Comparison of ENCODE assay signal across 27 cellular contexts in the genomic region with DNA sequence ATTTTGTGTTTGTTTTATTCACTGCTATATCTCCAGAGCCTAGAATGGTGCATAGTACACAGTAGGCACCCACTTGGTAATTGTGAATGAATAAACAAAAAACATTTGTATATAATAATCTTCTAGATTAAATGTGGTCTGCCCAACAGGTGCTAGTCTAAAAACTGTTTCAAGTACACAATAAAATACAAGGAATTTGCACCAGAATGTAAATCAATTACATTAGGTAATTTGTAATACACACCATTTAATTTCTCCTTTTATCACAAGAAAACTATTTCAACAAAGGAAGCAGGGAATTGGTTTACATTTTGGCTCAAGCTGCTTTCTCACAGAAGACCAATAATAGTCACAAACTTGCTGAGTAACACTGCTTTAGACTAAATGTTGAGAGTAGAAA. TPM values are rescaled to one million over a fixed set of nuclear protein-coding genes. Genes with fewer than 3 reads are reported as not detected.
"Had no signal": no experiment of that assay in that cellular context is flagged by ENCODE, and none has a peak within 500 bp of the region (broad histone marks: within the 10 kb centered on the region; RNA-seq: fewer than 3 reads in every experiment).

No MANE protein-coding gene starts in this region.

- DNase-seq: activated CD4-positive, alpha-beta T cell treated with anti-CD3 and anti-CD28 coated beads for 36 hours; activated CD4-positive, alpha-beta T cell treated with anti-CD3 and anti-CD28 coated beads, Interleukin-2, amount 50 U/mL, for 48 hours; activated naive CD4-positive, alpha-beta T cell treated with Interleukin-2 at 50 U/mL for 16 hours; activated naive CD8-positive, alpha-beta T cell treated with anti-CD3 and anti-CD28 coated beads, Interleukin-2, amount 50 U/mL, for 24 hours; activated T-cell treated with anti-CD3 and anti-CD28 coated beads, Interleukin-2, amount 50 U/mL, for 48 hours; anterior cingulate cortex; brain microvascular endothelial cell; caudate nucleus; foreskin melanocyte; lower lobe of right lung; mesendoderm; mucosa of descending colon; naive B cell; nucleus accumbens; right cardiac atrium; stimulated activated CD4-positive, alpha-beta T cell treated with anti-CD3 and anti-CD28 coated beads, Interleukin-1b, Interleukin-23, amount 100 ng/mL, for 48 hours; stimulated activated naive CD8-positive, alpha-beta T cell treated with anti-CD3 and anti-CD28 coated beads, Interleukin-15, amount 100 ng/mL, for 72 hours; T-helper 9 cell; tibial artery; uterus had no signal

- H3K4me1 Mint-ChIP-seq: naive B cell had no signal

- ATAC-seq: activated CD4-positive, alpha-beta T cell treated with anti-CD3 and anti-CD28 coated beads for 36 hours; activated naive CD8-positive, alpha-beta T cell treated with anti-CD3 and anti-CD28 coated beads, Interleukin-2, amount 50 U/mL, for 24 hours; left lobe of liver; lower lobe of right lung; mucosa of descending colon; right cardiac atrium; stimulated activated naive CD8-positive, alpha-beta T cell treated with anti-CD3 and anti-CD28 coated beads, Interleukin-15, amount 100 ng/mL, for 72 hours; WTC11 had no signal

- H3K9me3 ChIP-seq: lower lobe of right lung, mucosa of descending colon, tibial artery, uterus had no signal

- H3K27ac ChIP-seq: brain microvascular endothelial cell, coronary artery, epithelial cell of prostate, lower lobe of right lung, parathyroid adenoma, skin epidermis, tibial artery, uterus had no signal

- H3K36me3 Mint-ChIP-seq: WTC11 had no signal

- H3K9me3 Mint-ChIP-seq: activated naive CD8-positive, alpha-beta T cell treated with anti-CD3 and anti-CD28 coated beads, Interleukin-2, amount 50 U/mL, for 24 hours; naive B cell; stimulated activated naive CD8-positive, alpha-beta T cell treated with anti-CD3 and anti-CD28 coated beads, Interleukin-15, amount 100 ng/mL, for 72 hours; WTC11 had no signal

- H3K27me3 Mint-ChIP-seq: activated CD4-positive, alpha-beta T cell treated with anti-CD3 and anti-CD28 coated beads for 36 hours; activated naive CD8-positive, alpha-beta T cell treated with anti-CD3 and anti-CD28 coated beads, Interleukin-2, amount 50 U/mL, for 24 hours; naive B cell; stimulated activated naive CD8-positive, alpha-beta T cell treated with anti-CD3 and anti-CD28 coated beads, Interleukin-15, amount 100 ng/mL, for 72 hours had no signal

- H3K4me3 ChIP-seq: coronary artery, lower lobe of right lung, mucosa of descending colon, skin epidermis, tibial artery, uterus had no signal

- H3K27ac Mint-ChIP-seq: activated CD4-positive, alpha-beta T cell treated with anti-CD3 and anti-CD28 coated beads for 36 hours; activated naive CD8-positive, alpha-beta T cell treated with anti-CD3 and anti-CD28 coated beads, Interleukin-2, amount 50 U/mL, for 24 hours; naive B cell; stimulated activated naive CD8-positive, alpha-beta T cell treated with anti-CD3 and anti-CD28 coated beads, Interleukin-15, amount 100 ng/mL, for 72 hours; WTC11 had no signal

- H3K36me3 ChIP-seq: brain microvascular endothelial cell, lower lobe of right lung, tibial artery, uterus had no signal

- H3K4me3 Mint-ChIP-seq: activated CD4-positive, alpha-beta T cell treated with anti-CD3 and anti-CD28 coated beads for 36 hours; activated naive CD8-positive, alpha-beta T cell treated with anti-CD3 and anti-CD28 coated beads, Interleukin-2, amount 50 U/mL, for 24 hours; naive B cell; WTC11 had no signal

- H3K27me3 ChIP-seq: brain microvascular endothelial cell, tibial artery, uterus had no signal

- H3K4me1 ChIP-seq: lower lobe of right lung, parathyroid adenoma, tibial artery, uterus had no signal

RNA-seq across cellular contexts. Expression of gene RUNX2, which starts 22.1 kb away (rescaled TPM):
- total RNA-seq: pulmonary artery endothelial cell had no signal
